In the genomic region with DNA sequence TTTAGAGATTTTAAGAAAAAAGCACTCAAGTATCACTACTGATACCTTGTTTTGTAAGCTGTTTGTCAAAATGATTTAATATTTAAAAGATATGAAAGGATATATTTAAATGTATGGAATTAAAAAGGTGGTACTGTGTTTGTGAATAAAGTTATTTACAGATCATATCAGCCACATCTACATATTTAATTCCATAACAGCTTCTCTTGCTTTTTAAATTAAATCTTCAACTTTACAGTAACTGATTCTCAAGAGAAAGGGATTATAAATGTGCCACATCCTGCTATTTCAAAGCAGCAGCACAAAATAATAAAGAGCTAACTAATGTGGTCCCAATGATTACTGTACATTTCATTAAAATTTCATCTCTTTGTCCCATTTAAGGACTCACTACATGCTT, we compare ENCODE assay signal across 1 cellular context.
TF ChIP-seq lines count a peak whose summit lies in the region.

No MANE protein-coding gene starts in this region.

TF ChIP-seq in SK-N-SH treated with all-trans-retinoic acid at 6 μM for 48 hours, 23 proteins besides CTCF, POLR2A, EP300 and RAD21 (continued from another document):
- TF ChIP-seq, protein P1, sequence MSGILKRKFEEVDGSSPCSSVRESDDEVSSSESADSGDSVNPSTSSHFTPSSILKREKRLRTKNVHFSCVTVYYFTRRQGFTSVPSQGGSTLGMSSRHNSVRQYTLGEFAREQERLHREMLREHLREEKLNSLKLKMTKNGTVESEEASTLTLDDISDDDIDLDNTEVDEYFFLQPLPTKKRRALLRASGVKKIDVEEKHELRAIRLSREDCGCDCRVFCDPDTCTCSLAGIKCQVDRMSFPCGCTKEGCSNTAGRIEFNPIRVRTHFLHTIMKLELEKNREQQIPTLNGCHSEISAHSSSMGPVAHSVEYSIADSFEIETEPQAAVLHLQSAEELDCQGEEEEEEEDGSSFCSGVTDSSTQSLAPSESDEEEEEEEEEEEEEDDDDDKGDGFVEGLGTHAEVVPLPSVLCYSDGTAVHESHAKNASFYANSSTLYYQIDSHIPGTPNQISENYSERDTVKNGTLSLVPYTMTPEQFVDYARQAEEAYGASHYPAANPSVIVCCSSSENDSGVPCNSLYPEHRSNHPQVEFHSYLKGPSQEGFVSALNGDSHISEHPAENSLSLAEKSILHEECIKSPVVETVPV (CRISPR knock-in tag; IDR thresholded peaks at IDR 0.05) = no peak
- TF ChIP-seq ARNTL (CRISPR knock-in tag; IDR thresholded peaks at IDR 0.05; ENCODE audit: borderline replicate concordance, low read depth) (no peak), OSR1 (CRISPR knock-in tag; IDR thresholded peaks at IDR 0.05) (no peak), TOX (CRISPR knock-in tag; IDR thresholded peaks at IDR 0.05; ENCODE audit: borderline replicate concordance) (no peak)
- TF ChIP-seq, protein P2, sequence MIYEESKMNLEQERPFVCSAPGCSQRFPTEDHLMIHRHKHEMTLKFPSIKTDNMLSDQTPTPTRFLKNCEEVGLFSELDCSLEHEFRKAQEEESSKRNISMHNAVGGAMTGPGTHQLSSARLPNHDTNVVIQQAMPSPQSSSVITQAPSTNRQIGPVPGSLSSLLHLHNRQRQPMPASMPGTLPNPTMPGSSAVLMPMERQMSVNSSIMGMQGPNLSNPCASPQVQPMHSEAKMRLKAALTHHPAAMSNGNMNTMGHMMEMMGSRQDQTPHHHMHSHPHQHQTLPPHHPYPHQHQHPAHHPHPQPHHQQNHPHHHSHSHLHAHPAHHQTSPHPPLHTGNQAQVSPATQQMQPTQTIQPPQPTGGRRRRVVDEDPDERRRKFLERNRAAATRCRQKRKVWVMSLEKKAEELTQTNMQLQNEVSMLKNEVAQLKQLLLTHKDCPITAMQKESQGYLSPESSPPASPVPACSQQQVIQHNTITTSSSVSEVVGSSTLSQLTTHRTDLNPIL (CRISPR knock-in tag; IDR thresholded peaks at IDR 0.05; ENCODE audit: low read depth) = no peak
